In genomic region chr6:2989332-2990178, GRCh38 we compare ENCODE assay signal across 1 cellular context.
TF ChIP-seq lines count a peak whose summit lies in the region.

No MANE protein-coding gene starts in this region.

TF ChIP-seq in HepG2, 621 proteins besides CTCF, POLR2A, EP300 and RAD21 (continued from another document and continues in another):
- TF ChIP-seq U2AF2 (IDR thresholded peaks at IDR 0.05; ENCODE audit: low read depth, low read length) (peak; percentile 94), SRSF1 (optimal IDR thresholded peaks at IDR 0.05; ENCODE audit: low read depth, low read length) (no peak), NR2F2 (IDR thresholded peaks at IDR 0.05; ENCODE audit: borderline replicate concordance, low read depth) (0 out of 2 replicates have a peak, but pooled peaks have one; percentile 16), MYPOP (CRISPR knock-in tag; IDR thresholded peaks at IDR 0.05) (peak; percentile 48; the same call in 1 of the 2 replicates), ZNF101 (CRISPR knock-in tag; IDR thresholded peaks at IDR 0.05; ENCODE audit: borderline replicate concordance, low read depth) (no peak), MAX (IDR thresholded peaks at IDR 0.05) (peak; percentile 56), ATF2 (CRISPR knock-in tag; IDR thresholded peaks at IDR 0.05) (peak; percentile 48; the same call in 1 of the 2 replicates), SNAI1 (CRISPR knock-in tag; IDR thresholded peaks at IDR 0.05; ENCODE audit: borderline replicate concordance) (0 out of 2 replicates have a peak, but pooled peaks have one; percentile 11), KAT8 (CRISPR knock-in tag; IDR thresholded peaks at IDR 0.05) (peak; percentile 64), PPARG (CRISPR knock-in tag; conservative IDR thresholded peaks at IDR 0.05) (0 out of 2 replicates have a peak, but pooled peaks have one; percentile 56), SMARCE1 (IDR thresholded peaks at IDR 0.05; ENCODE audit: borderline replicate concordance) (no peak), HOMEZ (CRISPR knock-in tag; IDR thresholded peaks at IDR 0.05; ENCODE audit: low read depth) (peak; percentile 21; the same call in 1 of the 2 replicates), NR2C2 (CRISPR knock-in tag; IDR thresholded peaks at IDR 0.05; ENCODE audit: borderline replicate concordance) (peak; percentile 44), PHF20 (CRISPR knock-in tag; IDR thresholded peaks at IDR 0.05) (peak; percentile 50; the same call in 1 of the 2 replicates), SP140L (CRISPR knock-in tag; IDR thresholded peaks at IDR 0.05; ENCODE audit: borderline replicate concordance) (no peak; the same call in 1 of the 2 replicates), RBM39 (IDR thresholded peaks at IDR 0.05; ENCODE audit: low read depth, low read length, poor library complexity, severe bottlenecking) (no peak), ZNF644 (CRISPR knock-in tag; IDR thresholded peaks at IDR 0.05; ENCODE audit: low read depth) (peak; percentile 79), ZNF251 (CRISPR knock-in tag; IDR thresholded peaks at IDR 0.05) (0 out of 2 replicates have a peak, but pooled peaks have one; percentile 73), ESRRA (CRISPR knock-in tag; IDR thresholded peaks at IDR 0.05; ENCODE audit: low read depth) (no peak), MNT (IDR thresholded peaks at IDR 0.05) (peak; percentile 25), ZNF12 (CRISPR knock-in tag; IDR thresholded peaks at IDR 0.05) (peak; percentile 77), HOXD1 (CRISPR knock-in tag; IDR thresholded peaks at IDR 0.05) (no peak), BHLHE40 (IDR thresholded peaks at IDR 0.05; ENCODE audit: low read length) (peak; percentile 93), GABPA (IDR thresholded peaks at IDR 0.05; ENCODE audit: low read depth, low read length) (no peak), GABPA (CRISPR knock-in tag; IDR thresholded peaks at IDR 0.05; ENCODE audit: low read depth) (peak; percentile 65), SP1 (IDR thresholded peaks at IDR 0.05) (no peak), SP1 (CRISPR knock-in tag; IDR thresholded peaks at IDR 0.05) (peak; percentile 16; the same call in 1 of the 2 replicates), CCDC6 (CRISPR knock-in tag; IDR thresholded peaks at IDR 0.05) (no peak), BRF2 (CRISPR knock-in tag; IDR thresholded peaks at IDR 0.05) (0 out of 2 replicates have a peak, but pooled peaks have one; percentile 11), STAT6 (CRISPR knock-in tag; IDR thresholded peaks at IDR 0.05; ENCODE audit: borderline replicate concordance) (0 out of 2 replicates have a peak, but pooled peaks have one; percentile 27), ZNF207 (IDR thresholded peaks at IDR 0.05; ENCODE audit: borderline replicate concordance) (no peak), ZC3H4 (CRISPR knock-in tag; IDR thresholded peaks at IDR 0.05; ENCODE audit: borderline replicate concordance) (no peak), PRDM15 (CRISPR knock-in tag; IDR thresholded peaks at IDR 0.05) (peak; percentile 61; the same call in 1 of the 2 replicates), RARG (CRISPR knock-in tag; IDR thresholded peaks at IDR 0.05; ENCODE audit: low read depth) (no peak), KIAA2018 (CRISPR knock-in tag; IDR thresholded peaks at IDR 0.05; ENCODE audit: borderline replicate concordance) (no peak)
